8 cellular contexts compared by ENCODE assay signal in genomic region chr4:18020671-18021469, GRCh38. TPM values are rescaled to one million over a fixed set of nuclear protein-coding genes. Genes with fewer than 3 reads are reported as not detected.
A peak's percentile ranks its signal among the peaks of the same experiment; 100 is the strongest.
DNase-seq lines count a peak whose midpoint lies in the region; ATAC-seq, FAIRE-seq and TF ChIP-seq lines count a peak whose summit lies in the region.

No MANE protein-coding gene starts in this region.

- H3K4me3 ChIP-seq in astrocyte of the spinal cord (ENCODE audit: low read depth, low read length) (peak overlapping the region; percentile 90), hepatocyte (peak overlapping the region; percentile 85), psoas muscle (peak overlapping the region; percentile 92)

- no peaks in the 10 kb centered on the region for H3K9me2 ChIP-seq in hepatocyte (replicated peaks; ENCODE audit: insufficient read depth)

- H2AFZ ChIP-seq in hepatocyte: peak overlapping the region; percentile 95

- peaks cover 8% of the 10 kb centered on the region for H3K36me3 Mint-ChIP-seq in T-helper 17 cell (ENCODE audit: low read depth)

- H3K27ac ChIP-seq in hepatocyte (peak overlapping the region; percentile 97), psoas muscle (peak overlapping the region; percentile 94)

- H3K9me3 ChIP-seq in T-helper 17 cell (ENCODE audit: control insufficient read depth, low read length, poor library complexity, severe bottlenecking) (no peaks in the 10 kb centered on the region), hepatocyte (ENCODE audit: low read depth) (no peaks in the 10 kb centered on the region), psoas muscle (no peaks in the 10 kb centered on the region)

- H3K4me1 ChIP-seq in hepatocyte (ENCODE audit: insufficient read depth): peaks cover 6% of the 10 kb centered on the region
- H3K4me1 ChIP-seq in psoas muscle: peaks cover 15% of the 10 kb centered on the region

- TF ChIP-seq POLR2A in GM12892 (IDR thresholded peaks at IDR 0.05; ENCODE audit: low read depth, low read length): no peak

- no peaks in the 10 kb centered on the region for H3K27me3 ChIP-seq in hepatocyte
- no peaks in the 10 kb centered on the region for H3K27me3 ChIP-seq in psoas muscle (ENCODE audit: insufficient read depth in 3 of 3, low read length in 2 of 3)

- WGBS in hepatocyte (ENCODE audit: low lambda C conversion rate, missing lambda C conversion rate): 1% methylated on average over 25 of the region's 90 CpGs
- WGBS in psoas muscle, 3 donors: 0 to 1% (median 0%) methylated on average over 43 to 90 of the region's 90 CpGs

- H3K79me2 ChIP-seq in hepatocyte: peaks cover 46% of the 10 kb centered on the region

- TF ChIP-seq CTCF in astrocyte of the spinal cord (IDR thresholded peaks at IDR 0.05; ENCODE audit: low read depth, low read length) (no peak), hepatocyte (IDR thresholded peaks at IDR 0.05; ENCODE audit: poor library complexity) (no peak), psoas muscle (IDR thresholded peaks at IDR 0.05) (peak; percentile 10)

- H3K27me3 Mint-ChIP-seq in T-helper 17 cell: peaks cover 34% of the 10 kb centered on the region

- DNase-seq in GM12892 (ENCODE audit: insufficient read length): peak; percentile 33
- DNase-seq in NCI-H1417 (lab: John Stamatoyannopoulos, UW): peak; percentile 81 to 90 (median 84)
- DNase-seq in T-helper 17 cell: peak in 2 of 3 donors; percentile 32 to 38
- DNase-seq in astrocyte of the spinal cord (ENCODE audit: low read depth, low spot score): peak; percentile 85
- peak; percentile 85 for DNase-seq in hepatocyte (ENCODE audit: low spot score)
- DNase-seq in psoas muscle: peak; percentile 71 to 77
- DNase-seq in KG1 (lab: John Stamatoyannopoulos, UW): no peak

- intact Hi-C loops in psoas muscle (cut with DNase I): loop anchor here (5.0 to 10.0 kb wide), 3 partner anchors 209 to 506 kb away; partner anchors contain the start of genes DCAF16 (in 2 of the 2), NCAPG (in 2 of the 2), CLRN2 (in 1 of the 2) and LAP3 (in 1 of the 2)

- FAIRE-seq in GM12892 (lab: Jason Lieb, UNC): peak; percentile 87

- H3K36me3 ChIP-seq in hepatocyte (replicated peaks; ENCODE audit: insufficient read depth, low read depth): no peaks in the 10 kb centered on the region
- no peaks in the 10 kb centered on the region for H3K36me3 ChIP-seq in psoas muscle (ENCODE audit: insufficient read depth in 1 of 2, low read depth in 1 of 2)

- in situ Hi-C loops in astrocyte of the spinal cord (cut with HindIII; ENCODE audit: low sequenced_read_pairs): no loop called here

- H4K20me1 ChIP-seq in hepatocyte (ENCODE audit: insufficient read depth, poor library complexity, severe bottlenecking): peaks cover 38% of the 10 kb centered on the region

- H3K4me1 Mint-ChIP-seq in T-helper 17 cell: peaks cover 23% of the 10 kb centered on the region

- H3K4me3 Mint-ChIP-seq in T-helper 17 cell: peak overlapping the region; percentile 97

- ATAC-seq in HG02840 (IDR thresholded peaks at IDR 0.05; ENCODE audit: low FRiP score, unreplicated experiment): peak; percentile 15
- ATAC-seq in T-helper 17 cell: no peak
- ATAC-seq in psoas muscle: peak; percentile 13 to 20 (median 16)

- peak overlapping the region; percentile 89 for H3K4me2 ChIP-seq in hepatocyte

- peak overlapping the region; percentile 86 for H3K27ac Mint-ChIP-seq in T-helper 17 cell

RNA-seq across cellular contexts. Expression of gene LCORL, which starts 0.7 kb away (rescaled TPM):
- polyA plus RNA-seq in GM12892 (2012; ENCODE audit: missing spikeins): 5.9 TPM
- total RNA-seq in T-helper 17 cell: 10 to 100 TPM in 1 of 2 donors, 1 to 10 TPM in 1; 6.9 to 10.0 TPM
- total RNA-seq in hepatocyte: 19.6 and 29.1 TPM in 2 replicates
- polyA plus RNA-seq in hepatocyte: 9.4 and 12.6 TPM in 2 replicates
- 1 to 10 TPM; 5.3 to 7.5 (median 7.3) TPM for total RNA-seq in psoas muscle
- 1 to 10 TPM; 2.1 to 4.6 (median 2.6) TPM for polyA plus RNA-seq in psoas muscle
